ENCODE assay signal across 9 cellular contexts in the genomic region with DNA sequence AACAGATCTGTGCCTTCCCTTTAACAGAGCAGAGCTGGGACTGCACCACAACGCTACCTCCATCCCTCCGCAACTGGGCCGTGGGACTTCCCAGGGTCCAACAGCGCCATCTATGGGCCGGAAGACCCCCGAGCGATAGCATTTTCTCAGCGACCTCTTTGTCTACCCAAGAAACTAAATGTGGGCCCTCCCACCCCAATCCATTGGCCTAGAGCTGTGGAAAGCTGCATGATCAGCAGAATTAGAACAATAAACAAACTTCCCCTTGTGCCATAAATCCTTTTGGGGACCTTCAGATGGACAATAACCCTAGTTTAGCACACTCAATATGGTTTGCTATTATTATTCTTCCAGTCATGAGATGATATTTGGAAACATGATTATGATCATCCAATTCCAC.
DNase-seq lines count a peak whose midpoint lies in the region; ATAC-seq and TF ChIP-seq lines count a peak whose summit lies in the region.
"Had no signal": no experiment of that assay in that cellular context is flagged by ENCODE, and none has a peak within 500 bp of the region (broad histone marks: within the 10 kb centered on the region; RNA-seq: fewer than 3 reads in every experiment).

No MANE protein-coding gene starts in this region.

- H3K27ac ChIP-seq in liver (ENCODE audit: low read depth in 1 of 2, low read length in 2 of 2): no peak overlapping the region
- no peak overlapping the region for H3K27ac ChIP-seq in CD4-positive, alpha-beta memory T cell (ENCODE audit: low read depth, low read length)

- no peaks in the 10 kb centered on the region for H3K36me3 ChIP-seq in liver (ENCODE audit: control insufficient read depth in 4 of 4, insufficient read depth in 3 of 4, low read depth in 1 of 4, low read length in 3 of 4)
- H3K36me3 ChIP-seq in CD4-positive, alpha-beta memory T cell (ENCODE audit: insufficient read depth, low read length): no peaks in the 10 kb centered on the region

- H3K9ac ChIP-seq in liver (ENCODE audit: low read depth in 1 of 2, low read length in 2 of 2): no peak overlapping the region

- intact Hi-C loops in CD4-positive, alpha-beta memory T cell (cut with micrococcal nuclease): no loop called here

- TF ChIP-seq RAD21 in liver (IDR thresholded peaks at IDR 0.05): no peak

- peaks cover 3% of the 10 kb centered on the region for H3K27me3 Mint-ChIP-seq in activated naive CD4-positive, alpha-beta T cell treated with anti-CD3 and anti-CD28 coated beads, Interleukin-2, amount 10 ng/mL, durations not matched to agents 7 days and 5 days
- peaks cover 18 to 20% of the 10 kb centered on the region in 2 donors for H3K27me3 Mint-ChIP-seq in CD4-positive, alpha-beta memory T cell

- TF ChIP-seq CTCF in liver (IDR thresholded peaks at IDR 0.05; ENCODE audit: low read depth, low read length, missing input control): peak; percentile 18

- DNase-seq in NCI-H524 (lab: John Stamatoyannopoulos, UW) (peak; percentile 68 to 83), NCI-H524 treated with DMSO at 0.1 percent for 48 hours (lab: John Stamatoyannopoulos, UW) (no peak), NCI-H82 (lab: John Stamatoyannopoulos, UW) (peak; percentile 84), NCI-H146 (lab: John Stamatoyannopoulos, UW) (no peak)
- peak; percentile 58 for DNase-seq in activated naive CD4-positive, alpha-beta T cell treated with anti-CD3 and anti-CD28 coated beads, Interleukin-2, amount 10 ng/mL, durations not matched to agents 7 days and 5 days
- no peak for DNase-seq in CD4-positive, alpha-beta memory T cell

- 10% methylated on average over 8 of the region's 8 CpGs for WGBS in liver

- H3K4me1 Mint-ChIP-seq in activated naive CD4-positive, alpha-beta T cell treated with anti-CD3 and anti-CD28 coated beads, Interleukin-2, amount 10 ng/mL, durations not matched to agents 7 days and 5 days: no peaks in the 10 kb centered on the region
- no peaks in the 10 kb centered on the region for H3K4me1 Mint-ChIP-seq in CD4-positive, alpha-beta memory T cell
- H3K4me1 Mint-ChIP-seq: activated naive CD4-positive, alpha-beta T cell treated with anti-CD3 and anti-CD28 coated beads, Interleukin-2, amount 50 U/mL, for 24 hours had no signal

- POLR2A ChIA-PET in CD4-positive, alpha-beta memory T cell (lab: Charles Lee; ENCODE audit: partially characterized antibody): no interaction called here

- H3K27me3 ChIP-seq in liver (ENCODE audit: control insufficient read depth in 4 of 4, insufficient read depth in 4 of 4, low read length in 3 of 4): peaks cover 0 to 4% (median 0%) of the 10 kb centered on the region in 4 donors
- no peaks in the 10 kb centered on the region for H3K27me3 ChIP-seq in CD4-positive, alpha-beta memory T cell (ENCODE audit: insufficient read depth, low read length)

- H3K4me1 ChIP-seq in liver (ENCODE audit: control insufficient read depth in 4 of 4, insufficient read depth in 4 of 4, low read length in 3 of 4): no peaks in the 10 kb centered on the region
- H3K4me1 ChIP-seq in CD4-positive, alpha-beta memory T cell (ENCODE audit: insufficient read depth, low read length): no peaks in the 10 kb centered on the region

- H3K9me3 ChIP-seq in liver (ENCODE audit: control insufficient read depth in 4 of 4, low read length in 3 of 4): no peaks in the 10 kb centered on the region
- H3K9me3 ChIP-seq in CD4-positive, alpha-beta memory T cell (ENCODE audit: control insufficient read depth in 1 of 2, low read length in 2 of 2): no peaks in the 10 kb centered on the region

- ATAC-seq in HG02571 (IDR thresholded peaks at IDR 0.05; ENCODE audit: unreplicated experiment): peak; percentile 50

- no peak overlapping the region for H3K4me3 ChIP-seq in liver (ENCODE audit: low read depth in 1 of 3, low read length in 3 of 3)
- H3K4me3 ChIP-seq in CD4-positive, alpha-beta memory T cell (ENCODE audit: low read length in 2 of 2): no peak overlapping the region

- H3K36me3 Mint-ChIP-seq in activated naive CD4-positive, alpha-beta T cell treated with anti-CD3 and anti-CD28 coated beads, Interleukin-2, amount 10 ng/mL, durations not matched to agents 7 days and 5 days: no peaks in the 10 kb centered on the region
- no peaks in the 10 kb centered on the region for H3K36me3 Mint-ChIP-seq in CD4-positive, alpha-beta memory T cell
- H3K36me3 Mint-ChIP-seq: activated naive CD4-positive, alpha-beta T cell treated with anti-CD3 and anti-CD28 coated beads, Interleukin-2, amount 50 U/mL, for 24 hours had no signal

- H3K27ac Mint-ChIP-seq in activated naive CD4-positive, alpha-beta T cell treated with anti-CD3 and anti-CD28 coated beads, Interleukin-2, amount 10 ng/mL, durations not matched to agents 7 days and 5 days: no peak overlapping the region
- H3K27ac Mint-ChIP-seq in CD4-positive, alpha-beta memory T cell: peak overlapping the region in 1 of 7 donors; percentile 58
- H3K27ac Mint-ChIP-seq: activated naive CD4-positive, alpha-beta T cell treated with anti-CD3 and anti-CD28 coated beads, Interleukin-2, amount 50 U/mL, for 24 hours had no signal

- no peak overlapping the region for H3K4me3 Mint-ChIP-seq in activated naive CD4-positive, alpha-beta T cell treated with anti-CD3 and anti-CD28 coated beads, Interleukin-2, amount 10 ng/mL, durations not matched to agents 7 days and 5 days
- no peak overlapping the region for H3K4me3 Mint-ChIP-seq in CD4-positive, alpha-beta memory T cell
- H3K4me3 Mint-ChIP-seq: activated naive CD4-positive, alpha-beta T cell treated with anti-CD3 and anti-CD28 coated beads, Interleukin-2, amount 50 U/mL, for 24 hours had no signal

- H3K9me3 Mint-ChIP-seq in activated naive CD4-positive, alpha-beta T cell treated with anti-CD3 and anti-CD28 coated beads, Interleukin-2, amount 10 ng/mL, durations not matched to agents 7 days and 5 days: no peaks in the 10 kb centered on the region
- peaks cover 0 to 4% (median 0%) of the 10 kb centered on the region in 8 donors for H3K9me3 Mint-ChIP-seq in CD4-positive, alpha-beta memory T cell
- H3K9me3 Mint-ChIP-seq: activated naive CD4-positive, alpha-beta T cell treated with anti-CD3 and anti-CD28 coated beads, Interleukin-2, amount 50 U/mL, for 24 hours had no signal

- CTCF ChIA-PET in activated naive CD4-positive, alpha-beta T cell treated with anti-CD3 and anti-CD28 coated beads, Interleukin-2, amount 10 ng/mL, durations not matched to agents 7 days and 5 days (lab: Charles Lee): interaction anchor here (0.6 to 1.4 kb wide), 3 partner anchors 11 to 57 kb away, joined by 3 to 4 read pairs (median 4); no protein-coding TSS in a partner anchor
- CTCF ChIA-PET in CD4-positive, alpha-beta memory T cell (lab: Charles Lee; ENCODE audit: partially characterized antibody): no interaction called here

TF ChIP-seq in liver, 16 proteins besides CTCF, POLR2A, EP300 and RAD21 (continues in another document):
- TF ChIP-seq, protein P1, sequence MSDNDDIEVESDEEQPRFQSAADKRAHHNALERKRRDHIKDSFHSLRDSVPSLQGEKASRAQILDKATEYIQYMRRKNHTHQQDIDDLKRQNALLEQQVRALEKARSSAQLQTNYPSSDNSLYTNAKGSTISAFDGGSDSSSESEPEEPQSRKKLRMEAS (IDR thresholded peaks at IDR 0.05): no peak
- TF ChIP-seq RXRA (IDR thresholded peaks at IDR 0.05) (no peak), SP1 (IDR thresholded peaks at IDR 0.05) (no peak), HNF4A (conservative IDR thresholded peaks at IDR 0.05) (no peak), TAF1 (conservative IDR thresholded peaks at IDR 0.05) (no peak), HNF4G (IDR thresholded peaks at IDR 0.05) (no peak), YY1 (IDR thresholded peaks at IDR 0.05) (no peak), GABPA (IDR thresholded peaks at IDR 0.05 in 1 of 2, conservative IDR thresholded peaks at IDR 0.05 in 1 of 2) (no peak), EGR1 (IDR thresholded peaks at IDR 0.05; ENCODE audit: low read depth in 2 of 2) (no peak), FOXA2 (IDR thresholded peaks at IDR 0.05) (no peak)
- TF ChIP-seq, protein P2, sequence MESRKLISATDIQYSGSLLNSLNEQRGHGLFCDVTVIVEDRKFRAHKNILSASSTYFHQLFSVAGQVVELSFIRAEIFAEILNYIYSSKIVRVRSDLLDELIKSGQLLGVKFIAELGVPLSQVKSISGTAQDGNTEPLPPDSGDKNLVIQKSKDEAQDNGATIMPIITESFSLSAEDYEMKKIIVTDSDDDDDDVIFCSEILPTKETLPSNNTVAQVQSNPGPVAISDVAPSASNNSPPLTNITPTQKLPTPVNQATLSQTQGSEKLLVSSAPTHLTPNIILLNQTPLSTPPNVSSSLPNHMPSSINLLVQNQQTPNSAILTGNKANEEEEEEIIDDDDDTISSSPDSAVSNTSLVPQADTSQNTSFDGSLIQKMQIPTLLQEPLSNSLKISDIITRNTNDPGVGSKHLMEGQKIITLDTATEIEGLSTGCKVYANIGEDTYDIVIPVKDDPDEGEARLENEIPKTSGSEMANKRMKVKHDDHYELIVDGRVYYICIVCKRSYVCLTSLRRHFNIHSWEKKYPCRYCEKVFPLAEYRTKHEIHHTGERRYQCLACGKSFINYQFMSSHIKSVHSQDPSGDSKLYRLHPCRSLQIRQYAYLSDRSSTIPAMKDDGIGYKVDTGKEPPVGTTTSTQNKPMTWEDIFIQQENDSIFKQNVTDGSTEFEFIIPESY (IDR thresholded peaks at IDR 0.05): no peak
- TF ChIP-seq, protein P3, sequence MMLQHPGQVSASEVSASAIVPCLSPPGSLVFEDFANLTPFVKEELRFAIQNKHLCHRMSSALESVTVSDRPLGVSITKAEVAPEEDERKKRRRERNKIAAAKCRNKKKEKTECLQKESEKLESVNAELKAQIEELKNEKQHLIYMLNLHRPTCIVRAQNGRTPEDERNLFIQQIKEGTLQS (IDR thresholded peaks at IDR 0.05): no peak

Comparison
In these comparisons a context has a peak if more than half of its experiments do, and no peak if none do; other contexts are left out.
1. DNase-seq: peak in NCI-H524 (2 of 2), NCI-H82 (single experiment) and activated naive CD4-positive, alpha-beta T cell treated with anti-CD3 and anti-CD28 coated beads, Interleukin-2, amount 10 ng/mL, durations not matched to agents 7 days and 5 days (single experiment); none in NCI-H524 treated with DMSO at 0.1 percent for 48 hours (single experiment), NCI-H146 (single experiment) and CD4-positive, alpha-beta memory T cell (0 of 5).